In the genomic region with DNA sequence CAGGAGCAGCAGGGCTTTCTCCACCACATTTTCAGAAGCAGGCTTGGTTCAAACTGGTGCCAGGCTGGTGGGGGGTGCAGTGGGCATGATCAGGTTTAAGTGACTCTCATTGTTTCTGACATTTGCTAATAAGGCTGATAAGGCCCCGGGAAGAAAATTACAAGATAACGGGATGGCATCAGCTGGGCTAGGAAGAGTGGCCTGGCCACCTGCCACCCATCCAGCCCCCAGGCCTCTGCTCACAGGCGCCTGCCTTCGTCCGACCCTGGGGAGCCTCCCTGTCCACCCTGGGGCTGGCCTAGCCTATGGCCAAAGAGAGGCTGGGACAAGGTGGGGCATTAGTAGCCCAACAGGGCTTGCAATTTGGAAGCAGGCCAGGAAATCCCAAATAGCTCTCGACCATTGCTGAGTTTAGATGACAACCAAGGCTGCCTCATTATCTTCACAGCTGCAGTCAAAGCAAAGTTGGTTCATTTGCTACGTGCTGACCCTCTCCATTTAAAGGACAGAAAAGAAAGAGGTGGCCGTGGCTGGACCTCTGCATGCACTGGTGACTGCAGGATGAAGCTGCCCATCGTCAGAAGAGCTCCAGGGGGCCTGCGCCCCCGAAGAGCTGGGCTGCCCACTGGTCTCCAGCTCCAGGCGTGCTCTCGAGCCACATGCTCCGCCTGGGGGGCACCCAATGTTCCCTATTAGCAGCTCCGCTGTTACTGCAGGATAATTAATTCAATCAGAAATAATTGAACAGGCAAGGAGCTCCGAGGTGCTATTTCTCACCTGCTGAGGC, we compare ENCODE assay signal across 1 cellular context.
TF ChIP-seq lines count a peak whose summit lies in the region.

No MANE protein-coding gene starts in this region.

TF ChIP-seq in IMR-90, 13 proteins besides CTCF, POLR2A, EP300 and RAD21 (continued from another document):
- TF ChIP-seq USF2 (IDR thresholded peaks at IDR 0.05; ENCODE audit: low read depth, low read length) (no peak), RFX5 (IDR thresholded peaks at IDR 0.05; ENCODE audit: low read depth, low read length) (no peak), CHD1 (IDR thresholded peaks at IDR 0.05; ENCODE audit: low read depth, low read length) (no peak), CEBPB (IDR thresholded peaks at IDR 0.05; ENCODE audit: low read depth, low read length) (no peak), RCOR1 (IDR thresholded peaks at IDR 0.05; ENCODE audit: insufficient replicate concordance, low read length) (no peak), MXI1 (IDR thresholded peaks at IDR 0.05; ENCODE audit: borderline replicate concordance, low read depth, low read length) (no peak), FOS (IDR thresholded peaks at IDR 0.05; ENCODE audit: low read depth, low read length) (no peak), SMC3 (IDR thresholded peaks at IDR 0.05; ENCODE audit: low read depth, low read length) (no peak), BHLHE40 (IDR thresholded peaks at IDR 0.05; ENCODE audit: low read depth, low read length) (no peak)
- TF ChIP-seq, protein P1, sequence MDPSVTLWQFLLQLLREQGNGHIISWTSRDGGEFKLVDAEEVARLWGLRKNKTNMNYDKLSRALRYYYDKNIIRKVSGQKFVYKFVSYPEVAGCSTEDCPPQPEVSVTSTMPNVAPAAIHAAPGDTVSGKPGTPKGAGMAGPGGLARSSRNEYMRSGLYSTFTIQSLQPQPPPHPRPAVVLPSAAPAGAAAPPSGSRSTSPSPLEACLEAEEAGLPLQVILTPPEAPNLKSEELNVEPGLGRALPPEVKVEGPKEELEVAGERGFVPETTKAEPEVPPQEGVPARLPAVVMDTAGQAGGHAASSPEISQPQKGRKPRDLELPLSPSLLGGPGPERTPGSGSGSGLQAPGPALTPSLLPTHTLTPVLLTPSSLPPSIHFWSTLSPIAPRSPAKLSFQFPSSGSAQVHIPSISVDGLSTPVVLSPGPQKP (IDR thresholded peaks at IDR 0.05; ENCODE audit: borderline replicate concordance, low read depth, low read length) = no peak
TF ChIP-seq in IMR-90: peak in this region for 0.
